Comparison of ENCODE assay signal across 1 cellular context in the genomic region with DNA sequence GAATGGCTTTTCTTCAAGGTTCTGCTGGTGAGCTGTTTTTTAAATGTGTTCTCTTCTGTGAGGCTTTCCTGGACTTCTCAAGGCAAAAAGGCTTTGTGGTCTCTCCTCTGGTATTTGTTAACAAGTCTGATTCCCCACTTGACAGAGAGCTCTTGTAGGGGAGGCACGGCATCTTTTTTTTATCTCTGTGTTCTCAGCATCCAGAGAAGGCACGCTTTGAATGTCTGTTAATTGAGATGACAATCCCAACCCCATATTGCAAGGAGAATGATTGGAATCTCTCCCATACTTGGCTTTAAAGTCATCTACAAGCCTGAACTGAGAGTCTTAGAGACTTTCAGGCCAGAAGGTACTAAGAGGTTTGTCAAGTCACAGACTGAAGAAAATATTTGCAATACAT.
TF ChIP-seq lines count a peak whose summit lies in the region.

No MANE protein-coding gene starts in this region.

TF ChIP-seq in HepG2, 621 proteins besides CTCF, POLR2A, EP300 and RAD21:
- TF ChIP-seq, protein P1, sequence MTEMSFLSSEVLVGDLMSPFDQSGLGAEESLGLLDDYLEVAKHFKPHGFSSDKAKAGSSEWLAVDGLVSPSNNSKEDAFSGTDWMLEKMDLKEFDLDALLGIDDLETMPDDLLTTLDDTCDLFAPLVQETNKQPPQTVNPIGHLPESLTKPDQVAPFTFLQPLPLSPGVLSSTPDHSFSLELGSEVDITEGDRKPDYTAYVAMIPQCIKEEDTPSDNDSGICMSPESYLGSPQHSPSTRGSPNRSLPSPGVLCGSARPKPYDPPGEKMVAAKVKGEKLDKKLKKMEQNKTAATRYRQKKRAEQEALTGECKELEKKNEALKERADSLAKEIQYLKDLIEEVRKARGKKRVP (CRISPR knock-in tag; IDR thresholded peaks at IDR 0.05) = no peak
- TF ChIP-seq ZNF12 (CRISPR knock-in tag; IDR thresholded peaks at IDR 0.05) (no peak), ATF2 (CRISPR knock-in tag; IDR thresholded peaks at IDR 0.05) (no peak)
